8 cellular contexts compared by ENCODE assay signal in genomic region chr6:136792945-136793289, GRCh38. TPM values are rescaled to one million over a fixed set of nuclear protein-coding genes. Genes with fewer than 3 reads are reported as not detected.
DNase-seq lines count a peak whose midpoint lies in the region; ATAC-seq and TF ChIP-seq lines count a peak whose summit lies in the region.

No MANE protein-coding gene starts in this region.

- peaks cover 6% of the 10 kb centered on the region for H3K4me1 ChIP-seq in stomach smooth muscle (ENCODE audit: control insufficient read depth, insufficient read depth, low read length)

- H3K9me3 ChIP-seq in KOPT-K1 (ENCODE audit: insufficient read depth, low read length, poor library complexity, severe bottlenecking): no peaks in the 10 kb centered on the region
- H3K9me3 ChIP-seq in neural cell (ENCODE audit: low read length): no peaks in the 10 kb centered on the region
- H3K9me3 ChIP-seq in stomach smooth muscle (ENCODE audit: control insufficient read depth in 2 of 2, low read length in 2 of 2): no peaks in the 10 kb centered on the region

- peak; percentile 88 for TF ChIP-seq CTCF in fibroblast of the aortic adventitia (IDR thresholded peaks at IDR 0.05; ENCODE audit: insufficient read depth, low read length)
- peak; percentile 75 for TF ChIP-seq CTCF in neural cell (IDR thresholded peaks at IDR 0.05; ENCODE audit: poor library complexity, severe bottlenecking)

- H4K20me1 ChIP-seq in neural cell (ENCODE audit: insufficient read depth): no peaks in the 10 kb centered on the region

- peak overlapping the region; percentile 95 for H2AFZ ChIP-seq in neural cell (ENCODE audit: low read depth, low read length)

- peak overlapping the region; percentile 76 for H3K4me2 ChIP-seq in neural cell (ENCODE audit: low read length)

- ATAC-seq in GM21825 (IDR thresholded peaks at IDR 0.05; ENCODE audit: unreplicated experiment): peak; percentile 53

- DNase-seq in Daoy (ENCODE audit: low read depth) (peak; percentile 86), RPMI8226 (peak; percentile 88), fibroblast of the aortic adventitia (ENCODE audit: low read depth) (peak; percentile 87)
- DNase-seq in activated T-helper 9 cell treated with anti-CD3 and anti-CD28 coated beads, Interleukin-2, amount 50 U/mL, for 16 hours (ENCODE audit: low read depth): peak; percentile 92

- H3K36me3 ChIP-seq in KOPT-K1 (ENCODE audit: insufficient read depth, low read length) (no peaks in the 10 kb centered on the region), neural cell (ENCODE audit: insufficient read depth, low read length) (no peaks in the 10 kb centered on the region), stomach smooth muscle (ENCODE audit: control insufficient read depth in 2 of 2, insufficient read depth in 2 of 2, low read length in 2 of 2) (no peaks in the 10 kb centered on the region)

- TF ChIP-seq EP300 in neural cell (conservative IDR thresholded peaks at IDR 0.05; ENCODE audit: poor library complexity, severe bottlenecking): peak; percentile 18

- no peaks in the 10 kb centered on the region for H3K79me2 ChIP-seq in neural cell (replicated peaks; ENCODE audit: insufficient read depth, low read length)

- H3F3A ChIP-seq in neural cell (ENCODE audit: insufficient read depth, low read length, poor library complexity, severe bottlenecking): peaks cover 3% of the 10 kb centered on the region

- H3K27me3 ChIP-seq in neural cell (ENCODE audit: insufficient read depth, low read depth, low read length) (peaks cover 41% of the 10 kb centered on the region), stomach smooth muscle (ENCODE audit: control insufficient read depth in 1 of 2, insufficient read depth in 2 of 2, low read length in 2 of 2) (no peaks in the 10 kb centered on the region)

- peak; percentile 82 for TF ChIP-seq RAD21 in neural cell (conservative IDR thresholded peaks at IDR 0.05)

- peak overlapping the region; percentile 74 for H3K9ac ChIP-seq in neural cell (ENCODE audit: low read length)
- H3K9ac ChIP-seq in stomach smooth muscle (ENCODE audit: low read length in 2 of 2): peak overlapping the region; percentile 84 to 89

- no peaks in the 10 kb centered on the region for H3K9me2 ChIP-seq in neural cell (ENCODE audit: insufficient read depth, low read length)

- H3K4me3 ChIP-seq in fibroblast of the aortic adventitia (ENCODE audit: low read depth, low read length): peak overlapping the region; percentile 92
- peak overlapping the region; percentile 98 for H3K4me3 ChIP-seq in neural cell (ENCODE audit: low read length)
- H3K4me3 ChIP-seq in stomach smooth muscle (ENCODE audit: low read length in 2 of 2): peak overlapping the region; percentile 92

- H3K27ac ChIP-seq in KOPT-K1 (ENCODE audit: low read depth, low read length, poor library complexity, severe bottlenecking): peak overlapping the region; percentile 35
- H3K27ac ChIP-seq in neural cell (ENCODE audit: low read length): no peak overlapping the region
- H3K27ac ChIP-seq in stomach smooth muscle (ENCODE audit: low read length): peak overlapping the region; percentile 82

TF ChIP-seq in neural cell, 6 proteins besides CTCF, POLR2A, EP300 and RAD21:
- TF ChIP-seq TAF1 (IDR thresholded peaks at IDR 0.05; ENCODE audit: low read depth) (peak; percentile 50), SMC3 (conservative IDR thresholded peaks at IDR 0.05; ENCODE audit: poor library complexity) (peak; percentile 68), MXI1 (conservative IDR thresholded peaks at IDR 0.05; ENCODE audit: poor library complexity, severe bottlenecking) (peak; percentile 43), EZH2 (IDR thresholded peaks at IDR 0.05; ENCODE audit: borderline replicate concordance, insufficient read depth, low read length, poor library complexity, severe bottlenecking) (no peak), POLR2AphosphoS5 (IDR thresholded peaks at IDR 0.05) (peak; percentile 12)
- TF ChIP-seq, protein P1, sequence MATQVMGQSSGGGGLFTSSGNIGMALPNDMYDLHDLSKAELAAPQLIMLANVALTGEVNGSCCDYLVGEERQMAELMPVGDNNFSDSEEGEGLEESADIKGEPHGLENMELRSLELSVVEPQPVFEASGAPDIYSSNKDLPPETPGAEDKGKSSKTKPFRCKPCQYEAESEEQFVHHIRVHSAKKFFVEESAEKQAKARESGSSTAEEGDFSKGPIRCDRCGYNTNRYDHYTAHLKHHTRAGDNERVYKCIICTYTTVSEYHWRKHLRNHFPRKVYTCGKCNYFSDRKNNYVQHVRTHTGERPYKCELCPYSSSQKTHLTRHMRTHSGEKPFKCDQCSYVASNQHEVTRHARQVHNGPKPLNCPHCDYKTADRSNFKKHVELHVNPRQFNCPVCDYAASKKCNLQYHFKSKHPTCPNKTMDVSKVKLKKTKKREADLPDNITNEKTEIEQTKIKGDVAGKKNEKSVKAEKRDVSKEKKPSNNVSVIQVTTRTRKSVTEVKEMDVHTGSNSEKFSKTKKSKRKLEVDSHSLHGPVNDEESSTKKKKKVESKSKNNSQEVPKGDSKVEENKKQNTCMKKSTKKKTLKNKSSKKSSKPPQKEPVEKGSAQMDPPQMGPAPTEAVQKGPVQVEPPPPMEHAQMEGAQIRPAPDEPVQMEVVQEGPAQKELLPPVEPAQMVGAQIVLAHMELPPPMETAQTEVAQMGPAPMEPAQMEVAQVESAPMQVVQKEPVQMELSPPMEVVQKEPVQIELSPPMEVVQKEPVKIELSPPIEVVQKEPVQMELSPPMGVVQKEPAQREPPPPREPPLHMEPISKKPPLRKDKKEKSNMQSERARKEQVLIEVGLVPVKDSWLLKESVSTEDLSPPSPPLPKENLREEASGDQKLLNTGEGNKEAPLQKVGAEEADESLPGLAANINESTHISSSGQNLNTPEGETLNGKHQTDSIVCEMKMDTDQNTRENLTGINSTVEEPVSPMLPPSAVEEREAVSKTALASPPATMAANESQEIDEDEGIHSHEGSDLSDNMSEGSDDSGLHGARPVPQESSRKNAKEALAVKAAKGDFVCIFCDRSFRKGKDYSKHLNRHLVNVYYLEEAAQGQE (IDR thresholded peaks at IDR 0.05; ENCODE audit: borderline replicate concordance): peak; percentile 34
TF ChIP-seq in neural cell: peak in this region for 5.

RNA-seq across cellular contexts. Expression of gene MAP3K5, which starts 0.6 kb away (rescaled TPM):
- total RNA-seq in Daoy (2014; rRNA removed; shearing (Covaris generic)): 1.2 and 3.4 TPM in 2 replicates
- total RNA-seq in fibroblast of the aortic adventitia (ENCODE audit: low replicate concordance): 1.9 and 15.5 TPM in 2 replicates
- polyA plus RNA-seq in neural cell: 1.4 and 2.0 TPM in 2 replicates
- 2.9 and 3.1 TPM in 2 replicates for polyA minus RNA-seq in neural cell

RNA-seq across cellular contexts. Expression of gene PEX7, which starts 29.5 kb away (rescaled TPM):
- total RNA-seq in Daoy (2014; rRNA removed; shearing (Covaris generic)): 13.4 and 17.2 TPM in 2 replicates
- 5.0 and 10.6 TPM in 2 replicates for total RNA-seq in fibroblast of the aortic adventitia (ENCODE audit: low replicate concordance)
- polyA plus RNA-seq in neural cell: 5.3 and 10.8 TPM in 2 replicates
- polyA minus RNA-seq in neural cell: 6.1 and 7.4 TPM in 2 replicates
